Comparison of ENCODE assay signal across 32 cellular contexts in genomic region chr9:19830796-19831195, GRCh38. TPM values are rescaled to one million over a fixed set of nuclear protein-coding genes. Genes with fewer than 3 reads are reported as not detected.
"Had no signal": no experiment of that assay in that cellular context is flagged by ENCODE, and none has a peak within 500 bp of the region (broad histone marks: within the 10 kb centered on the region; RNA-seq: fewer than 3 reads in every experiment).

No MANE protein-coding gene starts in this region.

- H3K4me3 ChIP-seq: esophagus squamous epithelium, gastrocnemius medialis, heart right ventricle, left lung, lower lobe of right lung, mucosa of descending colon had no signal

- H3K36me3 ChIP-seq: esophagus squamous epithelium, gastrocnemius medialis, heart right ventricle, left lung, lower lobe of right lung had no signal

- H3K27me3 ChIP-seq: esophagus squamous epithelium, gastrocnemius medialis, left lung had no signal

- ATAC-seq: effector memory CD8-positive, alpha-beta T cell; esophagus mucosa; gastrocnemius medialis; heart right ventricle; left cardiac atrium; left lung; left ventricle myocardium superior; lower lobe of right lung; mucosa of descending colon; naive thymus-derived CD8-positive, alpha-beta T cell had no signal

- H3K27ac ChIP-seq: epithelial cell of prostate, esophagus squamous epithelium, gastrocnemius medialis, heart right ventricle, left lung, lower lobe of right lung had no signal

- FAIRE-seq: colon, endometrium, islet of Langerhans, keratinocyte had no signal

- DNase-seq: cortex of kidney; effector CD8-positive, alpha-beta T cell; effector memory CD8-positive, alpha-beta T cell; endodermal cell; erythroblast; esophagus squamous epithelium; foreskin fibroblast; foreskin melanocyte; gastrocnemius medialis; glutamatergic neuron; head of caudate nucleus; heart right ventricle; hippocampal formation; left cardiac atrium; left lung; left ventricle myocardium superior; lower lobe of right lung; mesenchymal stem cell; mucosa of descending colon; naive B cell; naive thymus-derived CD8-positive, alpha-beta T cell had no signal

- H3K9me3 ChIP-seq: gastrocnemius medialis, lower lobe of right lung, mucosa of descending colon had no signal

- H3K4me1 ChIP-seq: esophagus squamous epithelium, gastrocnemius medialis, heart right ventricle, left lung, lower lobe of right lung had no signal

RNA-seq across cellular contexts. Expression of gene SLC24A2, which starts 42.0 kb away (rescaled TPM):
- total RNA-seq: dermis microvascular lymphatic vessel endothelial cell; esophagus squamous epithelium; kidney epithelial cell; left cardiac atrium; left ventricle myocardium superior; lower leg skin; lower lobe of right lung; lung microvascular endothelial cell; mesenteric fat pad; naive thymus-derived CD8-positive, alpha-beta T cell had no signal
- polyA plus RNA-seq: keratinocyte; naive thymus-derived CD8-positive, alpha-beta T cell had no signal
